17 cellular contexts compared by ENCODE assay signal in genomic region chr5:154408806-154409205, GRCh38. TPM values are rescaled to one million over a fixed set of nuclear protein-coding genes. Genes with fewer than 3 reads are reported as not detected.
A peak's percentile ranks its signal among the peaks of the same experiment; 100 is the strongest.
DNase-seq lines count a peak whose midpoint lies in the region; ATAC-seq and TF ChIP-seq lines count a peak whose summit lies in the region.
"Had no signal": no experiment of that assay in that cellular context is flagged by ENCODE, and none has a peak within 500 bp of the region (broad histone marks: within the 10 kb centered on the region; RNA-seq: fewer than 3 reads in every experiment).

No MANE protein-coding gene starts in this region.

- H3K27me3 ChIP-seq in body of pancreas = no peaks in the 10 kb centered on the region
- H3K27me3 ChIP-seq: BLaER1 had no signal

- no peaks in the 10 kb centered on the region for H3K36me3 ChIP-seq in body of pancreas (replicated peaks in 1 of 2; ENCODE audit: insufficient read depth in 1 of 2, low read depth in 2 of 2)

- DNase-seq in NCI-H446 (lab: John Stamatoyannopoulos, UW) (peak; percentile 5 to 72), cerebellar cortex (ENCODE audit: low spot score) (peak; percentile 76), islet precursor cell (peak; percentile 16), retina (no peak), body of pancreas (no peak)
- DNase-seq: Caco-2; CD4-positive, CD25-positive, alpha-beta regulatory T cell; CD8-positive, alpha-beta T cell; DMS 273 treated with DMSO at 0.1 percent for 48 hours; DMS53; DMS79 treated with DMSO at 0.1 percent for 48 hours; GM23248; H7; HCEC 1CT had no signal

- ATAC-seq in body of pancreas (no peak), HG03432 (IDR thresholded peaks at IDR 0.05; ENCODE audit: unreplicated experiment) (no peak)
- ATAC-seq: CD8-positive, alpha-beta T cell had no signal

- WGBS in body of pancreas, 2 donors = 86 to 91% methylated on average over 6 of the region's 6 CpGs

- no peak overlapping the region for H3K27ac ChIP-seq in body of pancreas
- H3K27ac ChIP-seq: BLaER1, C4-2B, GM23248 had no signal

- no peak overlapping the region for H3K4me3 ChIP-seq in body of pancreas
- H3K4me3 ChIP-seq: BLaER1, GM23248 had no signal

- H3K9me3 ChIP-seq in body of pancreas = no peaks in the 10 kb centered on the region
- H3K9me3 ChIP-seq: BLaER1, Caco-2 had no signal

- TF ChIP-seq POLR2A in body of pancreas (IDR thresholded peaks at IDR 0.05) = no peak

- intact Hi-C loops in body of pancreas (cut with DNase I) = loop anchor here (5.0 kb wide), 1 partner anchor 337 kb away; no protein-coding TSS in a partner anchor

- TF ChIP-seq CTCF in body of pancreas (IDR thresholded peaks at IDR 0.05) = no peak

- H3K4me1 ChIP-seq in body of pancreas = peaks cover 10% of the 10 kb centered on the region

RNA-seq across cellular contexts. Expression of gene SAP30L, which starts 37.0 kb away (rescaled TPM):
- total RNA-seq in body of pancreas = 10 to 100 TPM; 11.7 to 15.5 TPM

Comparison
In these comparisons a context has a peak if more than half of its experiments do, and no peak if none do; other contexts are left out.
1. DNase-seq: peak in NCI-H446 (2 of 2), cerebellar cortex (single experiment) and islet precursor cell (single experiment); none in retina (single experiment) and body of pancreas (0 of 4).